In genomic region chr19:5958074-5958850, GRCh38 we compare ENCODE assay signal across 13 cellular contexts. TPM values are rescaled to one million over a fixed set of nuclear protein-coding genes. Genes with fewer than 3 reads are reported as not detected.
DNase-seq lines count a peak whose midpoint lies in the region; ATAC-seq, FAIRE-seq and TF ChIP-seq lines count a peak whose summit lies in the region.
"Had no signal": no experiment of that assay in that cellular context is flagged by ENCODE, and none has a peak within 500 bp of the region (broad histone marks: within the 10 kb centered on the region; RNA-seq: fewer than 3 reads in every experiment).

No MANE protein-coding gene starts in this region.

- no peaks in the 10 kb centered on the region for H3K9me3 Mint-ChIP-seq in activated CD4-positive, alpha-beta T cell treated with anti-CD3 and anti-CD28 coated beads, Interleukin-2, amount 10 ng/mL, durations not matched to agents 24 days and 14 days

- H3K23ac ChIP-seq in neuronal stem cell (ENCODE audit: low read depth, low read length, poor library complexity): peak overlapping the region; percentile 71

- POLR2A ChIA-PET in HEK293 (lab: Yijun Ruan, JAX): no interaction called here
- POLR2A ChIA-PET in K562 (lab: Yijun Ruan, JAX): interaction anchor here (0.6 to 4.7 kb wide), 3 partner anchors 10 to 441 kb away, joined by 3 to 41 read pairs (median 4); no protein-coding TSS in a partner anchor
- POLR2A ChIA-PET in PC-3 (lab: Charles Lee; ENCODE audit: unreplicated experiment): no interaction called here

- TF ChIP-seq POLR2A in K562 (conservative IDR thresholded peaks at IDR 0.05): no peak

- H4K91ac ChIP-seq in neuronal stem cell (ENCODE audit: low read depth, low read length, poor library complexity): no peak overlapping the region

- H4K20me1 ChIP-seq in K562 (replicated peaks; ENCODE audit: control insufficient read depth, insufficient read depth, low read length) (peaks cover 58% of the 10 kb centered on the region), PC-3 (ENCODE audit: low read length) (peaks cover 82% of the 10 kb centered on the region)

- no peaks in the 10 kb centered on the region for H3K27me3 ChIP-seq in K562 (ENCODE audit: control insufficient read depth in 2 of 2, insufficient read depth in 2 of 2, low read length in 2 of 2)
- no peaks in the 10 kb centered on the region for H3K27me3 ChIP-seq in neuronal stem cell (ENCODE audit: control insufficient read depth in 3 of 3, insufficient read depth in 3 of 3, low read depth in 1 of 3, low read length in 3 of 3)
- H3K27me3 ChIP-seq in PC-3 (ENCODE audit: low read length): no peaks in the 10 kb centered on the region

- no peak overlapping the region for H3K14ac ChIP-seq in neuronal stem cell (ENCODE audit: low read length)

- H3K4me3 ChIP-seq in HEK293 (ENCODE audit: low read depth, low read length): no peak overlapping the region
- no peak overlapping the region for H3K4me3 ChIP-seq in K562
- H3K4me3 ChIP-seq in neuronal stem cell (ENCODE audit: low read length in 2 of 2): no peak overlapping the region
- H3K4me3 ChIP-seq in PC-3 (ENCODE audit: low read length): no peak overlapping the region

- H3K4me1 ChIP-seq in HEK293 (ENCODE audit: control insufficient read depth, insufficient read depth, low read length): peaks cover 54% of the 10 kb centered on the region
- peaks cover 37 to 56% of the 10 kb centered on the region in 2 experiments for H3K4me1 ChIP-seq in K562 (replicated peaks in 1 of 2; ENCODE audit: control insufficient read depth in 2 of 2, insufficient read depth in 2 of 2, low read length in 2 of 2)
- H3K4me1 ChIP-seq in neuronal stem cell (ENCODE audit: control insufficient read depth in 2 of 2, insufficient read depth in 1 of 2, low read depth in 1 of 2, low read length in 2 of 2): peaks cover 29 to 38% of the 10 kb centered on the region in 2 donors
- peaks cover 14% of the 10 kb centered on the region for H3K4me1 ChIP-seq in PC-3 (ENCODE audit: insufficient read depth, low read length)

- 87% methylated on average over 19 of the region's 21 CpGs for WGBS in K562 (ENCODE audit: insufficient coverage, low coverage, missing lambda C conversion rate)
- no CpG with 5 or more reads among the region's 21 CpGs for WGBS in neuronal stem cell (ENCODE audit: extremely low coverage in 2 of 2, insufficient read length in 2 of 2, insufficient replicate concordance in 1 of 2), 2 donors

- no peak overlapping the region for H3K4ac ChIP-seq in neuronal stem cell (ENCODE audit: low read length)

- no peaks in the 10 kb centered on the region for H3K9me2 ChIP-seq in PC-3 (replicated peaks; ENCODE audit: low read length)

- H3K4me3 Mint-ChIP-seq in activated CD4-positive, alpha-beta T cell treated with anti-CD3 and anti-CD28 coated beads, Interleukin-2, amount 10 ng/mL, durations not matched to agents 24 days and 14 days: no peak overlapping the region

- no peak for DNase-seq in activated CD4-positive, alpha-beta T cell treated with anti-CD3 and anti-CD28 coated beads, Interleukin-2, amount 10 ng/mL, durations not matched to agents 24 days and 14 days
- DNase-seq in activated CD4-positive, alpha-beta T cell treated with anti-CD3 and anti-CD28 coated beads for 48 hours: no peak
- no peak for DNase-seq in K562 (ENCODE audit: extremely low read depth in 1 of 4, low spot score in 3 of 4)
- DNase-seq in neuronal stem cell (ENCODE audit: low spot score): no peak
- DNase-seq in PC-3: no peak
- DNase-seq in dedifferentiated amniotic fluid mesenchymal stem cell (ENCODE audit: extremely low spot score): no peak
- DNase-seq: erythroblast; GOT3; stimulated activated CD8-positive, alpha-beta memory T cell treated with anti-CD3 and anti-CD28 coated beads, Interleukin-4, amount 100 ng/mL, for 48 hours had no signal

- no peaks in the 10 kb centered on the region for H3K36me3 ChIP-seq in HEK293 (ENCODE audit: control insufficient read depth in 2 of 2, insufficient read depth in 1 of 2, low read length in 2 of 2)
- H3K36me3 ChIP-seq in K562 (ENCODE audit: control insufficient read depth, insufficient read depth, low read length): peaks cover 11% of the 10 kb centered on the region; the same call in 2 of the 3 replicates
- H3K36me3 ChIP-seq in neuronal stem cell (replicated peaks in 1 of 2; ENCODE audit: control insufficient read depth in 2 of 2, insufficient read depth in 2 of 2, low read length in 2 of 2): peaks cover 0 to 18% of the 10 kb centered on the region in 2 donors
- peaks cover 3% of the 10 kb centered on the region; the same call in 1 of the 2 replicates for H3K36me3 ChIP-seq in PC-3 (ENCODE audit: low read depth, low read length)

- peaks cover 96% of the 10 kb centered on the region for H3K79me2 ChIP-seq in K562 (ENCODE audit: control insufficient read depth, insufficient read depth, low read length)
- H3K79me2 ChIP-seq in PC-3 (ENCODE audit: low read length): peaks cover 100% of the 10 kb centered on the region

- peaks cover 68% of the 10 kb centered on the region for H3K4me1 Mint-ChIP-seq in activated CD4-positive, alpha-beta T cell treated with anti-CD3 and anti-CD28 coated beads, Interleukin-2, amount 10 ng/mL, durations not matched to agents 24 days and 14 days

- no peaks in the 10 kb centered on the region for H3K27me3 Mint-ChIP-seq in activated CD4-positive, alpha-beta T cell treated with anti-CD3 and anti-CD28 coated beads, Interleukin-2, amount 10 ng/mL, durations not matched to agents 24 days and 14 days

- FAIRE-seq in K562 (lab: Jason Lieb, UNC): no peak
- FAIRE-seq: GM19239 had no signal

- H4K8ac ChIP-seq in neuronal stem cell (ENCODE audit: low read depth, low read length): no peak overlapping the region

- peaks cover 21% of the 10 kb centered on the region for H3K79me1 ChIP-seq in neuronal stem cell (ENCODE audit: low read depth, low read length)

- no peak overlapping the region for H2BK12ac ChIP-seq in neuronal stem cell (ENCODE audit: low read length)

- no peak for TF ChIP-seq EP300 in K562 (IDR thresholded peaks at IDR 0.05; ENCODE audit: low read length)

- no peak overlapping the region for H2BK120ac ChIP-seq in neuronal stem cell (ENCODE audit: low read depth, low read length)

- H3K9me3 ChIP-seq in HEK293 (ENCODE audit: control insufficient read depth, insufficient read depth, low read depth, low read length) (no peaks in the 10 kb centered on the region), K562 (replicated peaks; ENCODE audit: control insufficient read depth, insufficient read depth, low read depth, low read length) (no peaks in the 10 kb centered on the region), neuronal stem cell (replicated peaks in 1 of 2; ENCODE audit: control insufficient read depth in 2 of 2, insufficient read depth in 1 of 2, low read depth in 1 of 2, low read length in 2 of 2) (no peaks in the 10 kb centered on the region), PC-3 (ENCODE audit: low read length) (no peaks in the 10 kb centered on the region)

- no peaks in the 10 kb centered on the region for H3F3A ChIP-seq in PC-3 (ENCODE audit: low read length, unreplicated experiment)

- intact Hi-C loops in activated CD4-positive, alpha-beta T cell treated with anti-CD3 and anti-CD28 coated beads, Interleukin-2, amount 10 ng/mL, durations not matched to agents 24 days and 14 days (cut with micrococcal nuclease): no loop called here
- intact Hi-C loops in K562 (cut with micrococcal nuclease) (no loop called here), PC-3 (cut with micrococcal nuclease) (no loop called here)

- H3K36me3 Mint-ChIP-seq in activated CD4-positive, alpha-beta T cell treated with anti-CD3 and anti-CD28 coated beads, Interleukin-2, amount 10 ng/mL, durations not matched to agents 24 days and 14 days (ENCODE audit: low read depth): peaks cover 7% of the 10 kb centered on the region

- peak overlapping the region; percentile 65 for H3K18ac ChIP-seq in neuronal stem cell (ENCODE audit: low read length)

- no peak overlapping the region for H2BK15ac ChIP-seq in neuronal stem cell (ENCODE audit: low read length)

- CTCF ChIA-PET in HEK293 (lab: Yijun Ruan, JAX): interaction anchor here (0.9 to 7.3 kb wide), 4 partner anchors 9 to 154 kb away, joined by 3 to 60 read pairs (median 6); no protein-coding TSS in a partner anchor
- CTCF ChIA-PET in K562 (lab: Yijun Ruan, JAX; ENCODE audit: low intra/inter-chr PET ratio): no interaction called here
- CTCF ChIA-PET in PC-3 (lab: Charles Lee): no interaction called here

- no peak for TF ChIP-seq RAD21 in K562 (CRISPR knock-in tag; conservative IDR thresholded peaks at IDR 0.05 in 1 of 2, IDR thresholded peaks at IDR 0.05 in 1 of 2)

- in situ Hi-C loops in K562 (cut with MboI): no loop called here

- H3K9me1 ChIP-seq in K562 (ENCODE audit: control insufficient read depth, insufficient read depth, low read length): peaks cover 10% of the 10 kb centered on the region

- BruUV-seq in K562 (replicated peaks; lab: Mats Ljungman, UMichigan): no TSS peak
- no TSS peak for BruUV-seq in PC-3 (replicated peaks; lab: Mats Ljungman, UMichigan)

- H3K27ac Mint-ChIP-seq in activated CD4-positive, alpha-beta T cell treated with anti-CD3 and anti-CD28 coated beads, Interleukin-2, amount 10 ng/mL, durations not matched to agents 24 days and 14 days: peak overlapping the region; percentile 70

- H2BK5ac ChIP-seq in neuronal stem cell (ENCODE audit: low read length): no peak overlapping the region

- H3K4me2 ChIP-seq in K562 (ENCODE audit: insufficient read depth, low read length): no peak overlapping the region
- no peak overlapping the region for H3K4me2 ChIP-seq in neuronal stem cell (ENCODE audit: insufficient read depth, low read length, poor library complexity, severe bottlenecking)
- H3K4me2 ChIP-seq in PC-3 (ENCODE audit: low read length): no peak overlapping the region

- H3K27ac ChIP-seq in HEK293 (ENCODE audit: extremely low read depth, low read depth, low read length) (no peak overlapping the region), K562 (ENCODE audit: extremely low read depth, low read depth, low read length) (no peak overlapping the region), neuronal stem cell (replicated peaks; ENCODE audit: low read length) (no peak overlapping the region), PC-3 (ENCODE audit: low read length) (no peak overlapping the region)
- H3K27ac ChIP-seq: parathyroid adenoma had no signal

- TF ChIP-seq CTCF in HEK293 (tag by site-specific recombination; IDR thresholded peaks at IDR 0.05) (no peak), K562 (IDR thresholded peaks at IDR 0.05 in 2 of 3, conservative IDR thresholded peaks at IDR 0.05 in 1 of 3; ENCODE audit: insufficient read depth in 2 of 3, low read depth in 1 of 3, low read length in 3 of 3) (no peak), PC-3 (conservative IDR thresholded peaks at IDR 0.05; ENCODE audit: low read depth, low read length) (no peak)

- H2AK5ac ChIP-seq in neuronal stem cell (ENCODE audit: low read depth, low read length): no peak overlapping the region

- H3K9ac ChIP-seq in K562 (ENCODE audit: insufficient read depth in 1 of 2, low read depth in 2 of 2, low read length in 2 of 2): peak overlapping the region in 1 of 2 experiments; percentile 24; a peak in 2 of 4 replicates
- H3K9ac ChIP-seq in neuronal stem cell (ENCODE audit: low read depth, low read length, poor library complexity): peak overlapping the region; percentile 83
- no peak overlapping the region for H3K9ac ChIP-seq in PC-3 (ENCODE audit: low read length)
- H3K9ac ChIP-seq: parathyroid adenoma had no signal

- ATAC-seq in K562: no peak
- no peak for ATAC-seq in HG02610 (IDR thresholded peaks at IDR 0.05; ENCODE audit: unreplicated experiment)
- no peak for ATAC-seq in PC-3

- H2AFZ ChIP-seq in K562 (ENCODE audit: low read depth, low read length) (no peak overlapping the region), neuronal stem cell (ENCODE audit: low read length) (no peak overlapping the region), PC-3 (ENCODE audit: low read length) (no peak overlapping the region)
- H2AFZ ChIP-seq: parathyroid adenoma had no signal

RNA-seq across cellular contexts. Expression of gene RANBP3, which starts 19.7 kb away (rescaled TPM):
- total RNA-seq in activated CD4-positive, alpha-beta T cell treated with anti-CD3 and anti-CD28 coated beads, Interleukin-2, amount 10 ng/mL, durations not matched to agents 24 days and 14 days: 105 and 114 TPM in 2 replicates
- total RNA-seq in K562 (2011; cell fraction: chromatin; rRNA removed; ENCODE audit: low replicate concordance): 101 and 160 TPM in 2 replicates
- 112 and 117 TPM in 2 replicates for total RNA-seq in K562 (2011; cell fraction: nucleolus; rRNA removed)
- 92.0 and 98.2 TPM in 2 replicates for total RNA-seq in K562 (2011; cell fraction: nucleoplasm; rRNA removed)
- total RNA-seq in K562 (2014; rRNA removed) (63.2 and 82.2 TPM in 2 replicates), K562 (2014; rRNA removed; fragmentation: Illumina TruSeq; extraction: Trizol) (42.0 and 48.5 TPM in 2 replicates), K562 (2015; rRNA removed; fragmentation: Illumina TruSeq; extraction: Trizol) (54.4 and 66.7 TPM in 2 replicates), K562 (2021) (63.1 and 70.3 TPM in 2 replicates), PC-3 (2014; rRNA removed) (114 and 153 TPM in 2 replicates)
- polyA plus RNA-seq in K562 (2011; rRNA removed) (46.6 and 57.6 TPM in 2 replicates), K562 (2014; fragmentation: Illumina TruSeq; extraction: Trizol) (68.9 and 81.9 TPM in 2 replicates), K562 (2014; fragmentation: Nextera tagmentation; extraction: Ambion mirVana) (1 to 10 TPM in 1 of 2 experiments, under 1 TPM in 1; 0.90 to 1.8 TPM), K562 (2014; rRNA removed) (84.7 and 95.1 TPM in 2 replicates)
- 70.4 and 122 TPM in 2 replicates for polyA plus RNA-seq in K562 (2011; cell fraction: cytosol; rRNA removed)
- 84.9 and 193 TPM in 2 replicates for polyA plus RNA-seq in K562 (2011; cell fraction: nucleus; rRNA removed)
- polyA plus RNA-seq in K562 (2012): 65.4 and 79.1 TPM in 2 replicates
- 29.0 and 45.3 TPM in 2 replicates for polyA minus RNA-seq in K562 (2011; rRNA and poly(A)+ RNA removed)
- polyA minus RNA-seq in K562 (2011; cell fraction: cytosol; rRNA and poly(A)+ RNA removed): 53.6 and 66.7 TPM in 2 replicates
- 32.7 and 38.9 TPM in 2 replicates for polyA minus RNA-seq in K562 (2011; cell fraction: nucleus; rRNA and poly(A)+ RNA removed)
- polyA plus RNA-seq in neuronal stem cell (2013, experiment 1 of 2): 112 TPM
- polyA plus RNA-seq in neuronal stem cell (2013, experiment 2 of 2): 111 TPM

RNA-seq across cellular contexts. Expression of gene CAPS, which starts 44.2 kb away (rescaled TPM):
- 4.0 and 4.1 TPM in 2 replicates for total RNA-seq in activated CD4-positive, alpha-beta T cell treated with anti-CD3 and anti-CD28 coated beads, Interleukin-2, amount 10 ng/mL, durations not matched to agents 24 days and 14 days
- total RNA-seq in K562 (2011; cell fraction: chromatin; rRNA removed; ENCODE audit: low replicate concordance): 3.5 and 9.3 TPM in 2 replicates
- 6.8 and 8.0 TPM in 2 replicates for total RNA-seq in K562 (2011; cell fraction: nucleolus; rRNA removed)
- total RNA-seq in K562 (2011; cell fraction: nucleoplasm; rRNA removed): 3.4 and 3.8 TPM in 2 replicates
- total RNA-seq in K562 (2014; rRNA removed) (2.4 and 4.0 TPM in 2 replicates), K562 (2014; rRNA removed; fragmentation: Illumina TruSeq; extraction: Trizol) (0.61 and 0.62 TPM in 2 replicates), K562 (2015; rRNA removed; fragmentation: Illumina TruSeq; extraction: Trizol) (0.91 and 1.7 TPM in 2 replicates), K562 (2021) (1.7 and 2.2 TPM in 2 replicates), PC-3 (2014; rRNA removed) (255 and 280 TPM in 2 replicates)
- polyA plus RNA-seq in K562 (2011; rRNA removed) (1.0 and 2.4 TPM in 2 replicates), K562 (2014; fragmentation: Illumina TruSeq; extraction: Trizol) (0.59 and 1.0 TPM in 2 replicates), K562 (2014; fragmentation: Nextera tagmentation; extraction: Ambion mirVana) (under 1 TPM; 0.15 TPM), K562 (2014; rRNA removed) (2.7 and 3.1 TPM in 2 replicates)
- polyA plus RNA-seq in K562 (2011; cell fraction: cytosol; rRNA removed): 2.7 and 2.8 TPM in 2 replicates
- polyA plus RNA-seq in K562 (2011; cell fraction: nucleus; rRNA removed): 5.7 and 7.4 TPM in 2 replicates
- polyA plus RNA-seq in K562 (2012): 1.5 and 4.5 TPM in 2 replicates
- polyA minus RNA-seq in K562 (2011; rRNA and poly(A)+ RNA removed): 0.42 and 0.54 TPM in 2 replicates
- 1.1 and 1.4 TPM in 2 replicates for polyA minus RNA-seq in K562 (2011; cell fraction: cytosol; rRNA and poly(A)+ RNA removed)
- 1.00 and 1.8 TPM in 2 replicates for polyA minus RNA-seq in K562 (2011; cell fraction: nucleus; rRNA and poly(A)+ RNA removed)
- 3.0 TPM for polyA plus RNA-seq in neuronal stem cell (2013, experiment 1 of 2)
- 3.0 TPM for polyA plus RNA-seq in neuronal stem cell (2013, experiment 2 of 2)

RNA-seq across cellular contexts. Expression of gene VMAC, which starts 53.6 kb away (rescaled TPM):
- total RNA-seq in activated CD4-positive, alpha-beta T cell treated with anti-CD3 and anti-CD28 coated beads, Interleukin-2, amount 10 ng/mL, durations not matched to agents 24 days and 14 days: 2.7 and 3.2 TPM in 2 replicates
- total RNA-seq in K562 (2011; cell fraction: chromatin; rRNA removed; ENCODE audit: low replicate concordance): 3.3 and 9.9 TPM in 2 replicates
- total RNA-seq in K562 (2011; cell fraction: nucleolus; rRNA removed): 7.8 and 8.7 TPM in 2 replicates
- total RNA-seq in K562 (2011; cell fraction: nucleoplasm; rRNA removed): 5.2 and 5.6 TPM in 2 replicates
- 1.9 and 3.1 TPM in 2 replicates for total RNA-seq in K562 (2014; rRNA removed)
- 0.89 and 1.1 TPM in 2 replicates for total RNA-seq in K562 (2014; rRNA removed; fragmentation: Illumina TruSeq; extraction: Trizol)
- 0.76 and 1.1 TPM in 2 replicates for total RNA-seq in K562 (2015; rRNA removed; fragmentation: Illumina TruSeq; extraction: Trizol)
- total RNA-seq in K562 (2021): 2.1 and 2.3 TPM in 2 replicates
- 1.0 and 1.9 TPM in 2 replicates for polyA plus RNA-seq in K562 (2011; rRNA removed)
- polyA plus RNA-seq in K562 (2011; cell fraction: cytosol; rRNA removed): 2.2 and 2.7 TPM in 2 replicates
- 4.0 and 5.0 TPM in 2 replicates for polyA plus RNA-seq in K562 (2011; cell fraction: nucleus; rRNA removed)
- 1.1 and 2.2 TPM in 2 replicates for polyA plus RNA-seq in K562 (2012)
- 0.86 and 1.3 TPM in 2 replicates for polyA plus RNA-seq in K562 (2014; fragmentation: Illumina TruSeq; extraction: Trizol)
- polyA plus RNA-seq in K562 (2014; fragmentation: Nextera tagmentation; extraction: Ambion mirVana): under 1 TPM; 0.03 to 0.06 TPM
- 1.9 and 3.4 TPM in 2 replicates for polyA plus RNA-seq in K562 (2014; rRNA removed)
- polyA minus RNA-seq in K562 (2011; rRNA and poly(A)+ RNA removed): 0.77 and 0.84 TPM in 2 replicates
- 0.57 and 0.73 TPM in 2 replicates for polyA minus RNA-seq in K562 (2011; cell fraction: cytosol; rRNA and poly(A)+ RNA removed)
- 1.3 and 1.8 TPM in 2 replicates for polyA minus RNA-seq in K562 (2011; cell fraction: nucleus; rRNA and poly(A)+ RNA removed)
- polyA plus RNA-seq in neuronal stem cell (2013, experiment 1 of 2): 2.7 TPM
- 2.4 TPM for polyA plus RNA-seq in neuronal stem cell (2013, experiment 2 of 2)
- total RNA-seq in PC-3 (2014; rRNA removed): 7.8 and 8.3 TPM in 2 replicates

RNA-seq across cellular contexts. Expression of gene NDUFA11, which starts 54.7 kb away (rescaled TPM):
- 237 and 251 TPM in 2 replicates for total RNA-seq in activated CD4-positive, alpha-beta T cell treated with anti-CD3 and anti-CD28 coated beads, Interleukin-2, amount 10 ng/mL, durations not matched to agents 24 days and 14 days
- 29.3 and 88.6 TPM in 2 replicates for total RNA-seq in K562 (2011; cell fraction: chromatin; rRNA removed; ENCODE audit: low replicate concordance)
- total RNA-seq in K562 (2011; cell fraction: nucleolus; rRNA removed): 66.7 and 67.1 TPM in 2 replicates
- 50.4 and 52.5 TPM in 2 replicates for total RNA-seq in K562 (2011; cell fraction: nucleoplasm; rRNA removed)
- total RNA-seq in K562 (2014; rRNA removed) (367 and 490 TPM in 2 replicates), K562 (2014; rRNA removed; fragmentation: Illumina TruSeq; extraction: Trizol) (42.7 and 63.3 TPM in 2 replicates), K562 (2015; rRNA removed; fragmentation: Illumina TruSeq; extraction: Trizol) (268 and 274 TPM in 2 replicates), K562 (2021) (335 and 348 TPM in 2 replicates), PC-3 (2014; rRNA removed) (556 and 669 TPM in 2 replicates)
- polyA plus RNA-seq in K562 (2011; rRNA removed) (84.9 and 133 TPM in 2 replicates), K562 (2014; fragmentation: Illumina TruSeq; extraction: Trizol) (307 and 475 TPM in 2 replicates), K562 (2014; fragmentation: Nextera tagmentation; extraction: Ambion mirVana) (100 to 1,000 TPM; 212 to 249 TPM), K562 (2014; rRNA removed) (321 and 486 TPM in 2 replicates)
- polyA plus RNA-seq in K562 (2011; cell fraction: cytosol; rRNA removed): 461 and 1,752 TPM in 2 replicates
- 140 and 189 TPM in 2 replicates for polyA plus RNA-seq in K562 (2011; cell fraction: nucleus; rRNA removed)
- polyA plus RNA-seq in K562 (2012): 302 and 461 TPM in 2 replicates
- polyA minus RNA-seq in K562 (2011; rRNA and poly(A)+ RNA removed): 9.3 and 16.9 TPM in 2 replicates
- 41.1 and 45.0 TPM in 2 replicates for polyA minus RNA-seq in K562 (2011; cell fraction: cytosol; rRNA and poly(A)+ RNA removed)
- 13.3 and 13.9 TPM in 2 replicates for polyA minus RNA-seq in K562 (2011; cell fraction: nucleus; rRNA and poly(A)+ RNA removed)
- 244 TPM for polyA plus RNA-seq in neuronal stem cell (2013, experiment 1 of 2)
- polyA plus RNA-seq in neuronal stem cell (2013, experiment 2 of 2): 235 TPM

Comparison
In these comparisons a context has a peak if more than half of its experiments do, and no peak if none do; other contexts are left out.
1. RNA of gene CAPS, which starts 44.2 kb away (total RNA-seq): 255 to 280 TPM in PC-3; 4.0 to 4.1 TPM in activated CD4-positive, alpha-beta T cell treated with anti-CD3 and anti-CD28 coated beads, Interleukin-2, amount 10 ng/mL, durations not matched to agents 24 days and 14 days and 0.61 to 9.3 TPM in K562; every median in the first group is over 10 times any median in the second.